ENCODE assay signal across 12 cellular contexts in genomic region chrX:30309139-30309571, GRCh38. TPM values are rescaled to one million over a fixed set of nuclear protein-coding genes. Genes with fewer than 3 reads are reported as not detected.
DNase-seq lines count a peak whose midpoint lies in the region; ATAC-seq and TF ChIP-seq lines count a peak whose summit lies in the region.
"Had no signal": no experiment of that assay in that cellular context is flagged by ENCODE, and none has a peak within 500 bp of the region (broad histone marks: within the 10 kb centered on the region; RNA-seq: fewer than 3 reads in every experiment).

TSS of gene NR0B1 (minus strand) at chrX:30309390. CDS start at chrX:30309363, 27 bp downstream.

- WGBS in esophagus squamous epithelium, 2 donors = 67% methylated on average over 9 of the region's 46 CpGs; no CpG with 5 or more reads in 1 of the 2 donors
- 24 to 28% (median 25%) methylated on average over 43 to 46 of the region's 46 CpGs for WGBS in ovary, 3 donors

- H3K27me3 ChIP-seq in esophagus squamous epithelium (peaks cover 0 to 29% (median 3%) of the 10 kb centered on the region in 4 donors), ovary (no peaks in the 10 kb centered on the region), gastrocnemius medialis (peaks cover 0 to 19% (median 16%) of the 10 kb centered on the region in 3 donors)

- H3K36me3 ChIP-seq in esophagus squamous epithelium (no peaks in the 10 kb centered on the region), ovary (no peaks in the 10 kb centered on the region), gastrocnemius medialis (no peaks in the 10 kb centered on the region)

- H3K27ac ChIP-seq in esophagus squamous epithelium (no peak within 1 kb of the TSS), ovary (peak within 1 kb of the TSS in 1 of 2 donors; percentile 31), gastrocnemius medialis (no peak within 1 kb of the TSS)

- no peak for TF ChIP-seq EP300 in ovary (IDR thresholded peaks at IDR 0.05)

- H3K27ac Mint-ChIP-seq in T-helper 17 cell = no peak within 1 kb of the TSS
- H3K27ac Mint-ChIP-seq: natural killer cell treated with Interleukin-12 subunit alpha and Interleukin-12 subunit beta and Interleukin-15 and Interleukin-18, amount 100 ng/mL, for 72 hours had no signal

- intact Hi-C loops in esophagus squamous epithelium (cut with DNase I) = no loop called here
- intact Hi-C loops in ovary (cut with DNase I) = no loop called here
- intact Hi-C loops in gastrocnemius medialis (cut with DNase I; ENCODE audit: low total_unique reads) = no loop called here

- H3K4me1 Mint-ChIP-seq in activated T-cell treated with anti-CD3 and anti-CD28 coated beads, Interleukin-2, amount 50 U/mL, for 4 hours (ENCODE audit: low read depth) = no peaks in the 10 kb centered on the region
- no peaks in the 10 kb centered on the region for H3K4me1 Mint-ChIP-seq in T-helper 17 cell

- H3K4me3 ChIP-seq in esophagus squamous epithelium (peak within 1 kb of the TSS in 3 of 4 donors; percentile 20 to 42 (median 23)), ovary (peak within 1 kb of the TSS; percentile 18), gastrocnemius medialis (peak within 1 kb of the TSS in 1 of 4 donors; percentile 10)

- no peak within 1 kb of the TSS for H3K4me3 Mint-ChIP-seq in activated T-cell treated with anti-CD3 and anti-CD28 coated beads, Interleukin-2, amount 50 U/mL, for 4 hours
- no peak within 1 kb of the TSS for H3K4me3 Mint-ChIP-seq in T-helper 17 cell
- H3K4me3 Mint-ChIP-seq: natural killer cell treated with Interleukin-12 subunit alpha and Interleukin-12 subunit beta and Interleukin-15 and Interleukin-18, amount 100 ng/mL, for 72 hours had no signal

- in situ Hi-C loops in gastrocnemius medialis (cut with MboI; ENCODE audit: low sequenced_read_pairs in 4 of 4) = no loop called here

- no peak for TF ChIP-seq CTCF in esophagus squamous epithelium (IDR thresholded peaks at IDR 0.05)
- no peak for TF ChIP-seq CTCF in ovary (IDR thresholded peaks at IDR 0.05)
- TF ChIP-seq CTCF in gastrocnemius medialis (IDR thresholded peaks at IDR 0.05 in 4 of 5, conservative IDR thresholded peaks at IDR 0.05 in 1 of 5) = no peak

- ATAC-seq in activated T-cell treated with anti-CD3 and anti-CD28 coated beads, Interleukin-2, amount 50 U/mL, for 4 hours = no peak
- ATAC-seq in gastrocnemius medialis (no peak), T-helper 17 cell (no peak)
- ATAC-seq: natural killer cell treated with Interleukin-12 subunit alpha and Interleukin-12 subunit beta and Interleukin-15 and Interleukin-18, amount 100 ng/mL, for 72 hours; PC-3 had no signal

- H3K9me3 ChIP-seq in esophagus squamous epithelium (no peaks in the 10 kb centered on the region), ovary (no peaks in the 10 kb centered on the region), gastrocnemius medialis (no peaks in the 10 kb centered on the region), T-helper 17 cell (ENCODE audit: control insufficient read depth, low read length, poor library complexity, severe bottlenecking) (no peaks in the 10 kb centered on the region)

- peak; percentile 10 for DNase-seq in DMS153 treated with DMSO at 0.1 percent for 48 hours (lab: John Stamatoyannopoulos, UW; ENCODE audit: unreplicated experiment)
- peak; percentile 43 for DNase-seq in NCI-H2196 (lab: John Stamatoyannopoulos, UW; ENCODE audit: unreplicated experiment)
- DNase-seq in esophagus squamous epithelium (lab: John Stamatoyannopoulos, UW) = no peak
- peak; percentile 19 to 52 (median 31) for DNase-seq in ovary
- DNase-seq in activated T-cell treated with anti-CD3 and anti-CD28 coated beads, Interleukin-2, amount 50 U/mL, for 4 hours = no peak
- no peak for DNase-seq in gastrocnemius medialis
- DNase-seq in T-helper 17 cell = no peak
- DNase-seq in activated CD4-positive, CD25-positive, alpha-beta regulatory T cell (lab: John Stamatoyannopoulos, UW) = no peak
- DNase-seq: PC-3 had no signal

- TF ChIP-seq POLR2A in esophagus squamous epithelium (IDR thresholded peaks at IDR 0.05) = no peak
- TF ChIP-seq POLR2A in ovary (IDR thresholded peaks at IDR 0.05) = no peak
- no peak for TF ChIP-seq POLR2A in gastrocnemius medialis (IDR thresholded peaks at IDR 0.05)

- no peaks in the 10 kb centered on the region for H3K9me3 Mint-ChIP-seq in activated T-cell treated with anti-CD3 and anti-CD28 coated beads, Interleukin-2, amount 50 U/mL, for 4 hours
- H3K9me3 Mint-ChIP-seq: natural killer cell treated with Interleukin-12 subunit alpha and Interleukin-12 subunit beta and Interleukin-15 and Interleukin-18, amount 100 ng/mL, for 72 hours had no signal

- peaks cover 0 to 12% (median 0%) of the 10 kb centered on the region in 3 donors for H3K4me1 ChIP-seq in esophagus squamous epithelium
- H3K4me1 ChIP-seq in ovary (ENCODE audit: insufficient read depth) = no peaks in the 10 kb centered on the region
- H3K4me1 ChIP-seq in gastrocnemius medialis = no peaks in the 10 kb centered on the region

- peaks cover 12% of the 10 kb centered on the region for H3K27me3 Mint-ChIP-seq in activated T-cell treated with anti-CD3 and anti-CD28 coated beads, Interleukin-2, amount 50 U/mL, for 4 hours (ENCODE audit: low read depth)
- peaks cover 4% of the 10 kb centered on the region for H3K27me3 Mint-ChIP-seq in T-helper 17 cell

- no peaks in the 10 kb centered on the region for H3K36me3 Mint-ChIP-seq in activated T-cell treated with anti-CD3 and anti-CD28 coated beads, Interleukin-2, amount 50 U/mL, for 4 hours (ENCODE audit: insufficient read depth)
- no peaks in the 10 kb centered on the region for H3K36me3 Mint-ChIP-seq in T-helper 17 cell (ENCODE audit: low read depth)
- H3K36me3 Mint-ChIP-seq: natural killer cell treated with Interleukin-12 subunit alpha and Interleukin-12 subunit beta and Interleukin-15 and Interleukin-18, amount 100 ng/mL, for 72 hours had no signal

RNA-seq across cellular contexts. Expression of gene NR0B1, which starts in this region (rescaled TPM):
- total RNA-seq in esophagus squamous epithelium = under 1 TPM in 1 of 4 donors, not detected in 3; 0.88 TPM
- 1 to 10 TPM; 1.3 to 4.6 (median 2.6) TPM for total RNA-seq in ovary
- polyA plus RNA-seq in ovary = 1 to 10 TPM; 1.3 to 5.8 TPM
- total RNA-seq in activated T-cell treated with anti-CD3 and anti-CD28 coated beads, Interleukin-2, amount 50 U/mL, for 4 hours = not detected
- not detected for total RNA-seq in gastrocnemius medialis
- total RNA-seq in T-helper 17 cell = not detected
- total RNA-seq: dermis microvascular lymphatic vessel endothelial cell; HT1080; natural killer cell treated with Interleukin-12 subunit alpha and Interleukin-12 subunit beta and Interleukin-15 and Interleukin-18, amount 100 ng/mL, for 72 hours; PC-3 had no signal

Comparison
In these comparisons a context has a peak if more than half of its experiments do, and no peak if none do; other contexts are left out.
1. DNase-seq: peak in DMS153 treated with DMSO at 0.1 percent for 48 hours (single experiment), NCI-H2196 (single experiment) and ovary (5 of 5); none in esophagus squamous epithelium (single experiment), activated T-cell treated with anti-CD3 and anti-CD28 coated beads, Interleukin-2, amount 50 U/mL, for 4 hours (single experiment), gastrocnemius medialis (0 of 2), T-helper 17 cell (0 of 3) and activated CD4-positive, CD25-positive, alpha-beta regulatory T cell (0 of 4).